In the genomic region with DNA sequence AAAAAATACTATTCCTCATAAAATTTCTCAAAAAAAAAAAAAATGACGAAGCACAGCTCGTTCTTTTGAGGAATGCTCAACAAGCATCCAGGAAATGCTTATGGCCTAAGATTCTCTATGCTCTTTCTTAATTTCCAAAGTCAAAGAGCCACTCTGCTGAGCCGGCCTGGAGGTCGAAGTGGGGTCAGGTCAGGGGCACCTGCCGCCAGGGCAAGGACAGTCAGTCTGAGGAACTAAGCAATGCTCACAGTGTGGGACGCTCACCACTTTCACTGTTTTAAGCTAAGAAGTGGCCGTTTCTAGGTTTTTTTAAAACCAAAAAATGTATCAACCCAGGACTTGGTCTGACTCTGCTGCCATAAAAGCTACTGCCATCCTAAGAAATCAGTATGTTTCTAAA, we compare ENCODE assay signal across 24 cellular contexts. TPM values are rescaled to one million over a fixed set of nuclear protein-coding genes. Genes with fewer than 3 reads are reported as not detected.
DNase-seq lines count a peak whose midpoint lies in the region; ATAC-seq and TF ChIP-seq lines count a peak whose summit lies in the region.
"Had no signal": no experiment of that assay in that cellular context is flagged by ENCODE, and none has a peak within 500 bp of the region (broad histone marks: within the 10 kb centered on the region; RNA-seq: fewer than 3 reads in every experiment).

No MANE protein-coding gene starts in this region.

- no peak for TF ChIP-seq POLR2A in testis (IDR thresholded peaks at IDR 0.05)

- no peaks in the 10 kb centered on the region for H3K27me3 ChIP-seq in naive thymus-derived CD4-positive, alpha-beta T cell (ENCODE audit: control insufficient read depth in 2 of 2, insufficient read depth in 2 of 2, low read length in 2 of 2)
- H3K27me3 ChIP-seq in testis, result no peaks in the 10 kb centered on the region

- WGBS in testis, 2 donors, result 36 to 39% methylated on average over 7 of the region's 7 CpGs

- no peaks in the 10 kb centered on the region for H3K9me3 Mint-ChIP-seq in activated CD8-positive, alpha-beta T cell treated with anti-CD3 and anti-CD28 coated beads for 36 hours
- no peaks in the 10 kb centered on the region for H3K9me3 Mint-ChIP-seq in activated CD8-positive, alpha-beta T cell treated with anti-CD3 and anti-CD28 coated beads, Interleukin-2, amount 10 ng/mL, durations not matched to agents 7 days and 5 days (ENCODE audit: insufficient read depth)
- H3K9me3 Mint-ChIP-seq in naive thymus-derived CD4-positive, alpha-beta T cell, result no peaks in the 10 kb centered on the region

- POLR2A ChIA-PET in activated CD8-positive, alpha-beta T cell treated with anti-CD3 and anti-CD28 coated beads for 36 hours (lab: Charles Lee), result no interaction called here
- POLR2A ChIA-PET in activated CD8-positive, alpha-beta T cell treated with anti-CD3 and anti-CD28 coated beads, Interleukin-2, amount 10 ng/mL, durations not matched to agents 7 days and 5 days (lab: Charles Lee), result no interaction called here
- POLR2A ChIA-PET in naive thymus-derived CD4-positive, alpha-beta T cell (lab: Charles Lee), result interaction anchor here (0.6 to 1.9 kb wide), 4 partner anchors 13 to 72 kb away, joined by 3 to 4 read pairs (median 3); no protein-coding TSS in a partner anchor

- H3K4me3 ChIP-seq in naive thymus-derived CD4-positive, alpha-beta T cell (ENCODE audit: low read length), result no peak overlapping the region
- H3K4me3 ChIP-seq in testis, result no peak overlapping the region

- CTCF ChIA-PET in activated CD8-positive, alpha-beta T cell treated with anti-CD3 and anti-CD28 coated beads for 36 hours (lab: Charles Lee), result interaction anchor here (1.5 to 3.8 kb wide), 3 partner anchors 15 to 25 kb away, joined by 4 to 23 read pairs (median 5); no protein-coding TSS in a partner anchor
- CTCF ChIA-PET in activated CD8-positive, alpha-beta T cell treated with anti-CD3 and anti-CD28 coated beads, Interleukin-2, amount 10 ng/mL, durations not matched to agents 7 days and 5 days (lab: Charles Lee), result interaction anchor here (2.1 kb wide), 2 partner anchors 15 to 24 kb away, joined by 5 to 10 read pairs; no protein-coding TSS in a partner anchor
- CTCF ChIA-PET in naive thymus-derived CD4-positive, alpha-beta T cell (lab: Charles Lee), result interaction anchor here (1.0 kb wide), 1 partner anchor 25 kb away, joined by 4 read pairs; no protein-coding TSS in a partner anchor

- H3K27ac ChIP-seq in VCaP (peak overlapping the region; percentile 62), testis (no peak overlapping the region)
- H3K27ac ChIP-seq in naive thymus-derived CD4-positive, alpha-beta T cell (ENCODE audit: low read depth, low read length), result no peak overlapping the region
- H3K27ac ChIP-seq: 22Rv1, RWPE1 had no signal

- H3K4me1 Mint-ChIP-seq in activated CD8-positive, alpha-beta T cell treated with anti-CD3 and anti-CD28 coated beads for 36 hours (ENCODE audit: low read depth), result peaks cover 37% of the 10 kb centered on the region
- H3K4me1 Mint-ChIP-seq in activated CD8-positive, alpha-beta T cell treated with anti-CD3 and anti-CD28 coated beads, Interleukin-2, amount 10 ng/mL, durations not matched to agents 7 days and 5 days (ENCODE audit: low read depth), result peaks cover 8% of the 10 kb centered on the region
- peaks cover 19 to 49% (median 37%) of the 10 kb centered on the region in 7 donors for H3K4me1 Mint-ChIP-seq in naive thymus-derived CD4-positive, alpha-beta T cell

- peaks cover 23% of the 10 kb centered on the region for H3K36me3 Mint-ChIP-seq in activated CD8-positive, alpha-beta T cell treated with anti-CD3 and anti-CD28 coated beads for 36 hours (ENCODE audit: low read depth)
- peaks cover 40% of the 10 kb centered on the region for H3K36me3 Mint-ChIP-seq in activated CD8-positive, alpha-beta T cell treated with anti-CD3 and anti-CD28 coated beads, Interleukin-2, amount 10 ng/mL, durations not matched to agents 7 days and 5 days (ENCODE audit: low read depth)
- H3K36me3 Mint-ChIP-seq in naive thymus-derived CD4-positive, alpha-beta T cell, result peaks cover 2 to 42% (median 7%) of the 10 kb centered on the region in 5 donors

- no peaks in the 10 kb centered on the region for H3K9me3 ChIP-seq in naive thymus-derived CD4-positive, alpha-beta T cell (ENCODE audit: control insufficient read depth in 2 of 3, low read length in 3 of 3)
- no peaks in the 10 kb centered on the region for H3K9me3 ChIP-seq in testis

- no peak overlapping the region for H3K4me3 Mint-ChIP-seq in activated CD8-positive, alpha-beta T cell treated with anti-CD3 and anti-CD28 coated beads for 36 hours
- no peak overlapping the region for H3K4me3 Mint-ChIP-seq in activated CD8-positive, alpha-beta T cell treated with anti-CD3 and anti-CD28 coated beads, Interleukin-2, amount 10 ng/mL, durations not matched to agents 7 days and 5 days
- H3K4me3 Mint-ChIP-seq in naive thymus-derived CD4-positive, alpha-beta T cell, result no peak overlapping the region

- no peak for DNase-seq in activated CD8-positive, alpha-beta T cell treated with anti-CD3 and anti-CD28 coated beads for 36 hours
- DNase-seq in activated CD8-positive, alpha-beta T cell treated with anti-CD3 and anti-CD28 coated beads, Interleukin-2, amount 10 ng/mL, durations not matched to agents 7 days and 5 days, result no peak
- DNase-seq in naive thymus-derived CD4-positive, alpha-beta T cell, result no peak
- DNase-seq in testis (peak; percentile 34), GM13976 (ENCODE audit: low spot score) (no peak)
- DNase-seq: AML-193; C1 segment of cervical spinal cord; H7; KG1; NCI-H1105; NCI-H146; NCI-H2029; NCI-H2227 treated with DMSO at 0.1 percent for 48 hours; NCI-H510A; NCI-H748 treated with DMSO at 0.1 percent for 48 hours; NK-92 treated with Interleukin-12 subunit alpha and Interleukin-12 subunit beta, amount 100 ng/mL, for 24 hours; SIG-M5 had no signal

- no peaks in the 10 kb centered on the region for H3K27me3 Mint-ChIP-seq in activated CD8-positive, alpha-beta T cell treated with anti-CD3 and anti-CD28 coated beads for 36 hours
- no peaks in the 10 kb centered on the region for H3K27me3 Mint-ChIP-seq in activated CD8-positive, alpha-beta T cell treated with anti-CD3 and anti-CD28 coated beads, Interleukin-2, amount 10 ng/mL, durations not matched to agents 7 days and 5 days (ENCODE audit: low read depth)
- H3K27me3 Mint-ChIP-seq in naive thymus-derived CD4-positive, alpha-beta T cell, result no peaks in the 10 kb centered on the region

- no peak for ATAC-seq in activated CD8-positive, alpha-beta T cell treated with anti-CD3 and anti-CD28 coated beads for 36 hours
- no peak for ATAC-seq in activated CD8-positive, alpha-beta T cell treated with anti-CD3 and anti-CD28 coated beads, Interleukin-2, amount 10 ng/mL, durations not matched to agents 7 days and 5 days
- no peak for ATAC-seq in naive thymus-derived CD4-positive, alpha-beta T cell
- ATAC-seq in HG03439 (IDR thresholded peaks at IDR 0.05; ENCODE audit: unreplicated experiment), result no peak
- ATAC-seq in GM18861 (IDR thresholded peaks at IDR 0.05; ENCODE audit: unreplicated experiment), result no peak
- ATAC-seq: SK-N-SH treated with all-trans-retinoic acid at 6 μM for 48 hours had no signal

- H3K27ac Mint-ChIP-seq in activated CD8-positive, alpha-beta T cell treated with anti-CD3 and anti-CD28 coated beads for 36 hours, result peak overlapping the region; percentile 16
- H3K27ac Mint-ChIP-seq in activated CD8-positive, alpha-beta T cell treated with anti-CD3 and anti-CD28 coated beads, Interleukin-2, amount 10 ng/mL, durations not matched to agents 7 days and 5 days, result no peak overlapping the region
- H3K27ac Mint-ChIP-seq in naive thymus-derived CD4-positive, alpha-beta T cell, result peak overlapping the region in 6 of 9 donors; percentile 5 to 65 (median 29)

- intact Hi-C loops in activated CD8-positive, alpha-beta T cell treated with anti-CD3 and anti-CD28 coated beads for 36 hours (cut with micrococcal nuclease), result no loop called here
- intact Hi-C loops in naive thymus-derived CD4-positive, alpha-beta T cell (cut with micrococcal nuclease), result no loop called here
- intact Hi-C loops in testis (cut with DNase I; ENCODE audit: low total_unique reads), result no loop called here

- in situ Hi-C loops in GM13976 (cut with MboI; ENCODE audit: low sequenced_read_pairs, unreplicated experiment), result no loop called here

- H3K36me3 ChIP-seq in naive thymus-derived CD4-positive, alpha-beta T cell (ENCODE audit: control insufficient read depth in 2 of 3, insufficient read depth in 3 of 3, low read length in 3 of 3), result peaks cover 0 to 69% (median 15%) of the 10 kb centered on the region in 3 experiments
- H3K36me3 ChIP-seq in testis (ENCODE audit: low read depth, missing control alignments), result no peaks in the 10 kb centered on the region

- H3K4me1 ChIP-seq in naive thymus-derived CD4-positive, alpha-beta T cell (ENCODE audit: control insufficient read depth in 2 of 2, insufficient read depth in 2 of 2, low read length in 2 of 2), result no peaks in the 10 kb centered on the region
- peaks cover 23% of the 10 kb centered on the region for H3K4me1 ChIP-seq in testis

- no peak for TF ChIP-seq CTCF in activated CD8-positive, alpha-beta T cell treated with anti-CD3 and anti-CD28 coated beads for 36 hours (IDR thresholded peaks at IDR 0.05)
- TF ChIP-seq CTCF in VCaP (conservative IDR thresholded peaks at IDR 0.05), result no peak
- no peak for TF ChIP-seq CTCF in testis (IDR thresholded peaks at IDR 0.05)
- TF ChIP-seq CTCF in GM13976 (IDR thresholded peaks at IDR 0.05; ENCODE audit: borderline replicate concordance, control extremely low read depth, extremely low read depth, insufficient read depth, missing control alignments), result no peak

RNA-seq across cellular contexts. Expression of gene YTHDF1, which starts 17.3 kb away (rescaled TPM):
- total RNA-seq in activated CD8-positive, alpha-beta T cell treated with anti-CD3 and anti-CD28 coated beads for 36 hours, result 10 to 100 TPM; 31.0 TPM
- 10 to 100 TPM; 36.2 to 38.7 TPM for total RNA-seq in activated CD8-positive, alpha-beta T cell treated with anti-CD3 and anti-CD28 coated beads, Interleukin-2, amount 10 ng/mL, durations not matched to agents 7 days and 5 days
- 10 to 100 TPM; 35.9 to 52.1 (median 42.0) TPM for total RNA-seq in naive thymus-derived CD4-positive, alpha-beta T cell
- 10 to 100 TPM; 27.5 to 46.9 TPM for polyA plus RNA-seq in naive thymus-derived CD4-positive, alpha-beta T cell
- 10 to 100 TPM; 55.7 to 56.9 TPM for total RNA-seq in testis
- 37.2 TPM for polyA plus RNA-seq in testis (ENCODE audit: insufficient read depth, low read depth, low replicate concordance)

RNA-seq across cellular contexts. Expression of gene BIRC7, which starts 37.1 kb away (rescaled TPM):
- 1 to 10 TPM; 5.1 to 5.3 TPM for total RNA-seq in activated CD8-positive, alpha-beta T cell treated with anti-CD3 and anti-CD28 coated beads for 36 hours
- total RNA-seq in activated CD8-positive, alpha-beta T cell treated with anti-CD3 and anti-CD28 coated beads, Interleukin-2, amount 10 ng/mL, durations not matched to agents 7 days and 5 days, result under 1 TPM; 0.37 to 0.74 TPM
- total RNA-seq in naive thymus-derived CD4-positive, alpha-beta T cell, result not detected
- polyA plus RNA-seq in naive thymus-derived CD4-positive, alpha-beta T cell, result not detected
- under 1 TPM; 0.24 to 0.25 TPM for total RNA-seq in testis
- 0.33 TPM for polyA plus RNA-seq in testis (ENCODE audit: insufficient read depth, low read depth, low replicate concordance)
- total RNA-seq: H7, HT1080 had no signal

RNA-seq across cellular contexts. Expression of gene NKAIN4, which starts 55.7 kb away (rescaled TPM):
- not detected for total RNA-seq in activated CD8-positive, alpha-beta T cell treated with anti-CD3 and anti-CD28 coated beads for 36 hours
- not detected for total RNA-seq in activated CD8-positive, alpha-beta T cell treated with anti-CD3 and anti-CD28 coated beads, Interleukin-2, amount 10 ng/mL, durations not matched to agents 7 days and 5 days
- not detected for total RNA-seq in naive thymus-derived CD4-positive, alpha-beta T cell
- not detected for polyA plus RNA-seq in naive thymus-derived CD4-positive, alpha-beta T cell
- total RNA-seq in testis, result 1 to 10 TPM; 4.7 to 6.0 TPM
- 3.9 TPM for polyA plus RNA-seq in testis (ENCODE audit: insufficient read depth, low read depth, low replicate concordance)
- total RNA-seq: HT1080 had no signal

Comparison
In these comparisons a context has a peak if more than half of its experiments do, and no peak if none do; other contexts are left out.
1. RNA of gene NKAIN4, which starts 55.7 kb away (total RNA-seq): 4.7 to 6.0 TPM in testis; not detected in activated CD8-positive, alpha-beta T cell treated with anti-CD3 and anti-CD28 coated beads for 36 hours, not detected in activated CD8-positive, alpha-beta T cell treated with anti-CD3 and anti-CD28 coated beads, Interleukin-2, amount 10 ng/mL, durations not matched to agents 7 days and 5 days and not detected in naive thymus-derived CD4-positive, alpha-beta T cell; every median in the first group is over 4 times any median in the second.